ENCODE assay signal across 1 cellular context in the genomic region with DNA sequence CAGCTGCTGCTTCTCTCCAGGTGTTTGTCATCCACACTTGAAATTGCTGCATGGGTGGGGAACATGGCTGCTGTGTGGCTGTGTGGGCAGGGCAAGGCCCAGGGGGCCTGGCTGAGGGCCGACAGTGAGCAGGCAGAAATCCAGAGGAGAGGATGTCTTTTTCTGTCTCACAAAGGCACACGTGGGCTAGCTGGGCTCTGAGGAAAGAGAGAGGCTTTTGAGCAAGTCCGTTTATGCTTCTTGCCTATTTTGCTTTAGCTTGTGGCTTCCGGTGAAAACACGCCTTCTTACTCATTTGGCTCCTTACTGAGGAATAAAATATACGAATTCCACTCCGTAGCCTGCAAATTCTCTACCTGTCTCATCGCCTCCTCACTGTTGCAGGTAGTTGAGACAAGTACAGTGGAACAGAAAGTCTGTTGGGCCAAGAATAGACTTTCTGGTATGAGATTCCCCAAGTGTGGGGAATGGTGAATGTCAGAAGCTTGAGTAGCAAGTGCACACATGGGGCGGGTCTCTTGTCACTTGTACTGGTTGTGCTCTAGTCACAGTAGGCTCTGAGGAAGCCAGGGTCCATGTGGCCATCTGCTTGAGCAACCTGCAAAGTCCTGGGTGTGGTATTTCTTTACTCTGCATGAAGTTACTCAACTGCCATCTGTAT.
TF ChIP-seq lines count a peak whose summit lies in the region.

No MANE protein-coding gene starts in this region.

TF ChIP-seq in HepG2, 621 proteins besides CTCF, POLR2A, EP300 and RAD21:
- TF ChIP-seq YY1 (IDR thresholded peaks at IDR 0.05; ENCODE audit: insufficient read depth, insufficient replicate concordance, low read depth, low read length), result no peak
- TF ChIP-seq CEBPB (IDR thresholded peaks at IDR 0.05; ENCODE audit: borderline replicate concordance, low read depth, low read length), result peak; percentile 38; the same call in 1 of the 2 replicates
